29 cellular contexts compared by ENCODE assay signal in the genomic region with DNA sequence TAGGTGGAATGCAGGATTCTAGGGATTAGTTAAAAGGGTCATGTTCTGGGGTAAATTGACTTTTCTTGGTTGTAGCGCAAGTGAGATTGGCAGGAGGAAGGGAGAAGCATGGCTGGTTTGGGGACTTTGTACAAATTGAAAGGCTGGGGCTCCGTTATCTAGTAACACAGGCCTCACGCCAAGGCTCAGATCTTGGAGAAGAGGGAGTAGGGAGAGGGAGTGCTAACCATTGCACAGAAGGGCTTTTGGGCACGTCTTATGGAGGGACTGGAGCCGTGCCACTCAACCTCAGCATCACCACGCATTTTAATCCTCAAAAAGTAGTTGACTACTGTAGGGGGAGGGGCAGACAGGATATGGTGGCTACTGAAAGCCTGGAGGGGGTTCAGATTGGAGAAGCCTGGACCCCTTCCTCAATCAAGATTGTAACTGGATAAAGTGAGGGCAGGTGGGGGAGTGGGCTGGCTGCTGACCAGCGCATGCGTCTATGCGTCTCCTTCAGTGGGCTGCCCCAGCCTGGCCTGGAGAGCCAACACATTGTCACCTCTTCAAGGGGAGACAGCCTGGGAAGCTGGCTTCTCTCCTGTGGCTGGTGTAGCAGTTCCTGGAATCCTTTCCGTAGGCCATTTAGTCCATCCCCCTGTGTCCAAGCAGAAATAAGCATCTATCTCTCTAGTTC. TPM values are rescaled to one million over a fixed set of nuclear protein-coding genes. Genes with fewer than 3 reads are reported as not detected.
DNase-seq lines count a peak whose midpoint lies in the region; ATAC-seq and TF ChIP-seq lines count a peak whose summit lies in the region.
"Had no signal": no experiment of that assay in that cellular context is flagged by ENCODE, and none has a peak within 500 bp of the region (broad histone marks: within the 10 kb centered on the region; RNA-seq: fewer than 3 reads in every experiment).

No MANE protein-coding gene starts in this region.

- in situ Hi-C loops in transverse colon (cut with MboI; ENCODE audit: low pct_ligation_motif_present in 1 of 4, low pct_unique_long_range_greater_than_20kb in 1 of 4, low sequenced_read_pairs in 3 of 4) = loop anchor here (10.0 to 25.0 kb wide), 6 partner anchors 481 to 1034 kb away; no protein-coding TSS in a partner anchor

- H3K9me3 Mint-ChIP-seq in MCF 10A (ENCODE audit: unreplicated experiment) (no peaks in the 10 kb centered on the region), progenitor cell of endocrine pancreas (ENCODE audit: low read depth) (no peaks in the 10 kb centered on the region)
- H3K9me3 Mint-ChIP-seq: CD4-positive, alpha-beta T cell; central memory CD8-positive, alpha-beta T cell; natural killer cell treated with Interleukin-12 subunit alpha and Interleukin-12 subunit beta and Interleukin-15 and Interleukin-18, amount 100 ng/mL, for 72 hours; stimulated activated naive B cell treated with anti-CD40 and anti-IgM and Interleukin-4, amounts not matched to agents 10 μg/mL and 1 μg/mL and 100 μg/mL, for 72 hours had no signal

- no peak overlapping the region for H3K4me3 Mint-ChIP-seq in MCF 10A (ENCODE audit: unreplicated experiment)
- no peak overlapping the region for H3K4me3 Mint-ChIP-seq in progenitor cell of endocrine pancreas (ENCODE audit: low read depth)
- H3K4me3 Mint-ChIP-seq: CD4-positive, alpha-beta T cell; central memory CD8-positive, alpha-beta T cell; natural killer cell treated with Interleukin-12 subunit alpha and Interleukin-12 subunit beta and Interleukin-15 and Interleukin-18, amount 100 ng/mL, for 72 hours; stimulated activated naive B cell treated with anti-CD40 and anti-IgM and Interleukin-4, amounts not matched to agents 10 μg/mL and 1 μg/mL and 100 μg/mL, for 72 hours had no signal

- H3K9me3 ChIP-seq in breast epithelium = no peaks in the 10 kb centered on the region
- H3K9me3 ChIP-seq in transverse colon = no peaks in the 10 kb centered on the region
- H3K9me3 ChIP-seq: tibial nerve had no signal

- TF ChIP-seq CTCF in breast epithelium (IDR thresholded peaks at IDR 0.05) (no peak), MCF 10A (IDR thresholded peaks at IDR 0.05; ENCODE audit: unreplicated experiment) (no peak), progenitor cell of endocrine pancreas (IDR thresholded peaks at IDR 0.05; ENCODE audit: unreplicated experiment) (no peak), transverse colon (IDR thresholded peaks at IDR 0.05) (no peak)

- TF ChIP-seq POLR2A in breast epithelium (IDR thresholded peaks at IDR 0.05) = no peak
- no peak for TF ChIP-seq POLR2A in transverse colon (IDR thresholded peaks at IDR 0.05)

- 69 to 86% methylated on average over 6 to 10 of the region's 10 CpGs for WGBS in transverse colon (ENCODE audit: low coverage in 1 of 2), 2 donors

- H3K36me3 Mint-ChIP-seq in MCF 10A (ENCODE audit: insufficient read depth, unreplicated experiment) (no peaks in the 10 kb centered on the region), progenitor cell of endocrine pancreas (ENCODE audit: insufficient read depth) (peaks cover 8% of the 10 kb centered on the region)
- H3K36me3 Mint-ChIP-seq: natural killer cell treated with Interleukin-12 subunit alpha and Interleukin-12 subunit beta and Interleukin-15 and Interleukin-18, amount 100 ng/mL, for 72 hours; stimulated activated naive B cell treated with anti-CD40 and anti-IgM and Interleukin-4, amounts not matched to agents 10 μg/mL and 1 μg/mL and 100 μg/mL, for 72 hours had no signal

- TF ChIP-seq EP300 in transverse colon (IDR thresholded peaks at IDR 0.05; ENCODE audit: low read depth) = no peak

- H3K27ac Mint-ChIP-seq in MCF 10A (ENCODE audit: low read depth, unreplicated experiment) (no peak overlapping the region), progenitor cell of endocrine pancreas (peak overlapping the region; percentile 36)
- H3K27ac Mint-ChIP-seq: CD4-positive, alpha-beta T cell; stimulated activated naive B cell treated with anti-CD40 and anti-IgM and Interleukin-4, amounts not matched to agents 10 μg/mL and 1 μg/mL and 100 μg/mL, for 72 hours had no signal

- H3K36me3 ChIP-seq in breast epithelium (no peaks in the 10 kb centered on the region), transverse colon (peaks cover 0 to 4% (median 0%) of the 10 kb centered on the region in 4 donors)

- BruUV-seq in MCF 10A (replicated peaks; lab: Mats Ljungman, UMichigan) = no TSS peak

- H3K27me3 ChIP-seq in breast epithelium (no peaks in the 10 kb centered on the region), transverse colon (no peaks in the 10 kb centered on the region)
- H3K27me3 ChIP-seq: dorsolateral prefrontal cortex, tibial nerve had no signal

- H3K4me1 Mint-ChIP-seq in MCF 10A (ENCODE audit: insufficient read depth, unreplicated experiment) (peaks cover 39% of the 10 kb centered on the region), progenitor cell of endocrine pancreas (ENCODE audit: low read depth) (peaks cover 10% of the 10 kb centered on the region)

- intact Hi-C loops in breast epithelium (cut with DNase I; ENCODE audit: low total_unique reads) = no loop called here
- intact Hi-C loops in MCF 10A (cut with micrococcal nuclease) = loop anchor here (5.0 kb wide), 1 partner anchor 164 kb away; no protein-coding TSS in a partner anchor
- intact Hi-C loops in transverse colon (cut with DNase I; ENCODE audit: low total_unique reads) = no loop called here

- H3K4me1 ChIP-seq in breast epithelium (peaks cover 0 to 9% of the 10 kb centered on the region in 2 donors), transverse colon (peaks cover 19 to 57% (median 29%) of the 10 kb centered on the region in 4 donors)

- CTCF ChIA-PET in MCF 10A (lab: Yijun Ruan, JAX) = interaction anchor here (1.0 to 2.8 kb wide), 7 partner anchors 16 to 1032 kb away, joined by 3 to 37 read pairs (median 7); no protein-coding TSS in a partner anchor

- H3K27ac ChIP-seq in breast epithelium (peak overlapping the region; percentile 53 to 66), transverse colon (peak overlapping the region; percentile 53 to 86 (median 73))
- H3K27ac ChIP-seq: 22Rv1 had no signal

- no peak for ATAC-seq in HG02759 (IDR thresholded peaks at IDR 0.05; ENCODE audit: unreplicated experiment)
- ATAC-seq: HepG2; natural killer cell treated with Interleukin-12 subunit alpha and Interleukin-12 subunit beta and Interleukin-15 and Interleukin-18, amount 100 ng/mL, for 72 hours; stimulated activated naive B cell treated with anti-CD40 and anti-IgM and Interleukin-4, amounts not matched to agents 10 μg/mL and 1 μg/mL and 100 μg/mL, for 72 hours had no signal

- DNase-seq in breast epithelium (ENCODE audit: low spot score in 2 of 2) (no peak), MCF 10A (ENCODE audit: unreplicated experiment) (no peak), islet precursor cell (peak; percentile 44), progenitor cell of endocrine pancreas (ENCODE audit: low spot score, unreplicated experiment) (no peak), transverse colon (no peak), NCI-H1105 (lab: John Stamatoyannopoulos, UW) (no peak), DMS 273 (lab: John Stamatoyannopoulos, UW; ENCODE audit: unreplicated experiment) (no peak)
- DNase-seq: activated naive CD4-positive, alpha-beta T cell treated with anti-CD3 and anti-CD28 coated beads, Interleukin-2, amount 50 U/mL, for 16 hours; amygdala; CD4-positive, alpha-beta T cell; DMS 273 treated with DMSO at 0.1 percent for 48 hours; dorsolateral prefrontal cortex; HCEC 1CT; head of caudate nucleus; midbrain; NCI-H1105 treated with DMSO at 0.1 percent for 48 hours; NCI-H2029; NCI-H2227 treated with DMSO at 0.1 percent for 48 hours; stimulated activated naive B cell treated with anti-CD40 and anti-IgM and Interleukin-4, amounts not matched to agents 10 μg/mL and 1 μg/mL and 100 μg/mL, for 72 hours; T1000 had no signal

- H3K27me3 Mint-ChIP-seq in MCF 10A (ENCODE audit: insufficient read depth, unreplicated experiment) (peaks cover 8% of the 10 kb centered on the region), progenitor cell of endocrine pancreas (peaks cover 3% of the 10 kb centered on the region)

- POLR2A ChIA-PET in MCF 10A (lab: Yijun Ruan, JAX) = interaction anchor here (1.0 to 1.9 kb wide), 5 partner anchors 12 to 183 kb away, joined by 4 to 7 read pairs (median 5); partner anchors contain the start of gene RPL37A

- no peak overlapping the region for H3K4me3 ChIP-seq in breast epithelium
- no peak overlapping the region for H3K4me3 ChIP-seq in transverse colon
- H3K4me3 ChIP-seq: dorsolateral prefrontal cortex, skin epidermis, tibial nerve had no signal

RNA-seq across cellular contexts. Expression of gene IGFBP5, which starts 14.3 kb away (rescaled TPM):
- 1,000 to 10,000 TPM in 1 of 3 donors, 100 to 1,000 TPM in 2; 161 to 1,107 (median 177) TPM for total RNA-seq in breast epithelium
- total RNA-seq in MCF 10A (2022) = not detected in 2 replicates
- total RNA-seq in progenitor cell of endocrine pancreas = 73.9 and 75.3 TPM in 2 replicates
- 100 to 1,000 TPM; 146 to 263 (median 190) TPM for total RNA-seq in transverse colon
- total RNA-seq: CD4-positive, alpha-beta T cell; endothelial cell of umbilical vein; HepG2; OCI-LY7 had no signal

RNA-seq across cellular contexts. Expression of gene IGFBP2, which starts 47.9 kb away (rescaled TPM):
- total RNA-seq in breast epithelium = 100 to 1,000 TPM in 2 of 3 donors, 10 to 100 TPM in 1; 16.0 to 131 (median 115) TPM
- total RNA-seq in MCF 10A (2022) = 18.3 and 32.0 TPM in 2 replicates
- total RNA-seq in progenitor cell of endocrine pancreas = 249 and 274 TPM in 2 replicates
- 100 to 1,000 TPM in 2 of 4 donors, 10 to 100 TPM in 2; 10.5 to 155 (median 101) TPM for total RNA-seq in transverse colon
- total RNA-seq: CD4-positive, alpha-beta T cell had no signal

Comparison
In these comparisons a context has a peak if more than half of its experiments do, and no peak if none do; other contexts are left out.
1. RNA of gene IGFBP5, which starts 14.3 kb away (total RNA-seq): 146 to 263 TPM in transverse colon, 161 to 1,107 TPM in breast epithelium and 73.9 to 75.3 TPM in progenitor cell of endocrine pancreas; not detected in MCF 10A; every median in the first group is over 10 times any median in the second.